ENCODE assay signal across 9 cellular contexts in the genomic region with DNA sequence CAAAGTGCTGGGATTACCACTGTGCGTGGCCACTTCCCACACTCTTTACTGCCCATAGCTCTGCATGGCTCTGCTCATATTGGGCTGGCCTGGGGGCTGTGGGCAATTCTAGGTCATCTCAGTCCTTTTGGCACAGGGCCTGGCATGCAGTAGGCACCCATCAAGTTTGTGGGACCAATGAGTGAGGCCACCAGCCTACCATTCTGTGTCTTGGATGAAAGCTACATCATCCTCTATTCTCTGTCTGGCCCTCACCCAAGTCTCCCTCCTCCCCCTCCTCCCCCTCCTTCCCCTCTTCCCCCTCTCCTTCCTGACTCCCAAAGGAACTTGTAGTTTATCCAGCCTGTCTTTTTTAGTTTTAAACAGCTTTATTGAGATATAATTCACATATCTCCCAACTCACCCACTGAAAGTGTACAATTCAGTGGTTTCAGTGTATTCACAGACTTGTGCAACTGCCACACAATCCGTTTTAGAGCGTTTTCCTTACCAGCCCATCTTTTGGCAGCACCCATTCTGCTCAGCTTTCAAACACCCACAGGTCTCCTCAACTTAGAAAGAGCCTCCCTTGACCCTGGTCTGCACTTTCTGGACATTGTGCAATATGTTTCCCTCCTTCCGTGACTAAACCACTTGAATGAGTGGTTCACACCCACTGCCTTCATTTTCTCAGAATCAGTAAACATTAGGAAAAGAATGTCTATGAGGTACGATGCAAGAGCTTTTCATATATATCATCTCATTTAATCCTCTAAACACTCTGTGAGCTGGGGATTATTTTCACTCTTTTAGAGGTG. TPM values are rescaled to one million over a fixed set of nuclear protein-coding genes. Genes with fewer than 3 reads are reported as not detected.
DNase-seq lines count a peak whose midpoint lies in the region; ATAC-seq and TF ChIP-seq lines count a peak whose summit lies in the region.
"Had no signal": no experiment of that assay in that cellular context is flagged by ENCODE, and none has a peak within 500 bp of the region (broad histone marks: within the 10 kb centered on the region; RNA-seq: fewer than 3 reads in every experiment).

No MANE protein-coding gene starts in this region.

- in situ Hi-C loops in KBM-7 (cut with MboI; ENCODE audit: low pct_unique_long_range_greater_than_20kb, low sequenced_read_pairs): no loop called here

- H3K9me3 ChIP-seq in esophagus squamous epithelium: no peaks in the 10 kb centered on the region

- H3K27me3 ChIP-seq in esophagus squamous epithelium: no peaks in the 10 kb centered on the region

- no peak overlapping the region for H3K4me3 ChIP-seq in esophagus squamous epithelium

- no peak for TF ChIP-seq POLR2A in esophagus squamous epithelium (IDR thresholded peaks at IDR 0.05)

- H3K4me1 ChIP-seq in esophagus squamous epithelium: peaks cover 20 to 48% (median 21%) of the 10 kb centered on the region in 3 donors

- WGBS in esophagus squamous epithelium, 2 donors: 34 to 43% methylated on average over 5 of the region's 5 CpGs

- intact Hi-C loops in esophagus squamous epithelium (cut with DNase I): no loop called here
- intact Hi-C loops in posterior vena cava (cut with DNase I): loop anchor here in 1 of 2 donors (10.0 kb wide), 1 partner anchor 554 kb away; no protein-coding TSS in a partner anchor

- ATAC-seq in GM21723 (IDR thresholded peaks at IDR 0.05; ENCODE audit: unreplicated experiment): no peak

- DNase-seq in COLO829 (ENCODE audit: low spot score): peak; percentile 41
- DNase-seq in NCI-H226: peak; percentile 85
- DNase-seq in esophagus squamous epithelium (lab: John Stamatoyannopoulos, UW): no peak
- DNase-seq in posterior vena cava (ENCODE audit: low spot score): peak; percentile 61
- DNase-seq in KBM-7: no peak
- DNase-seq in HuH-7.5 (ENCODE audit: low spot score): no peak
- DNase-seq in putamen (ENCODE audit: low spot score): no peak
- DNase-seq: caudate nucleus had no signal

- peak overlapping the region in 3 of 4 donors; percentile 74 to 76 (median 75) for H3K27ac ChIP-seq in esophagus squamous epithelium

- no peaks in the 10 kb centered on the region for H3K36me3 ChIP-seq in esophagus squamous epithelium

- no peak for TF ChIP-seq CTCF in esophagus squamous epithelium (IDR thresholded peaks at IDR 0.05)

RNA-seq across cellular contexts. Expression of gene MRPS18A, which starts 21.5 kb away (rescaled TPM):
- total RNA-seq in esophagus squamous epithelium (10 to 100 TPM; 43.7 to 57.4 (median 51.4) TPM), posterior vena cava (10 to 100 TPM; 25.4 to 28.2 TPM)

Comparison
In these comparisons a context has a peak if more than half of its experiments do, and no peak if none do; other contexts are left out.
1. DNase-seq: peak in COLO829 (single experiment), NCI-H226 (single experiment) and posterior vena cava (single experiment); none in esophagus squamous epithelium (single experiment), KBM-7 (single experiment), HuH-7.5 (single experiment) and putamen (single experiment).